ENCODE assay signal across 1 cellular context in the genomic region with DNA sequence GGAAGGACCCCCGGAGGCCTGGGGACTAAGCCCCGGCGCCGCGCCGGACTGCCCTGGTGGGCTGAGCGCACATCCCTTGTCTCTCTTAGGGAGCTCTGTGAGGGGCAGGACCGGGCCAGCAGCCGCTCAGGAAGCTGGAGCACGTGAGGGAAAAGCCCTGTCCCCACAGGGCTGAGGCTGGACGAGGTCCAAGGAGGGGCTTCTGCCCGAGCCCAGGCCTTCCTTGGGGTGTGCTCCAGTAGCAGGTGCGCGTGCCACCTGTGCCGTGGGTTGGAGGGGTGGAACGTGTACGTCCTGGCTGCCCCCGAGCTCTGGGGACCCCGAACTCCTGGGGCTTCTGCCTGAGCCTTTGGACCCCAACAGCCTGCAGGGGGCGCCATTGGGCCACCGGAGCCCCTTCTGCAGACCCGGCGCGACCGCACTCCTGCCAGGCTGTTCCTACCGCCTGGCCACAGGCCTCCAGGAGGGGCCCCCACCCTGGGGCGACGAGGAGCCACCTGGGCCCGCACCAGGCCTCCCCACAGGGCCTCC.
TF ChIP-seq lines count a peak whose summit lies in the region.

No MANE protein-coding gene starts in this region.

TF ChIP-seq in HEK293, 187 proteins besides CTCF, POLR2A, EP300 and RAD21 (continued from another document and continues in another):
- peak; percentile 43; the same call in 1 of the 2 replicates for TF ChIP-seq ZNF391 (tag by site-specific recombination; IDR thresholded peaks at IDR 0.05; ENCODE audit: borderline replicate concordance, low read depth)
- no peak for TF ChIP-seq FEZF1 (tag by site-specific recombination; IDR thresholded peaks at IDR 0.05)
- TF ChIP-seq ZBTB21 (tag by site-specific recombination; IDR thresholded peaks at IDR 0.05): no peak
- no peak for TF ChIP-seq ZNF571 (tag by site-specific recombination; IDR thresholded peaks at IDR 0.05)
- TF ChIP-seq, protein P1, sequence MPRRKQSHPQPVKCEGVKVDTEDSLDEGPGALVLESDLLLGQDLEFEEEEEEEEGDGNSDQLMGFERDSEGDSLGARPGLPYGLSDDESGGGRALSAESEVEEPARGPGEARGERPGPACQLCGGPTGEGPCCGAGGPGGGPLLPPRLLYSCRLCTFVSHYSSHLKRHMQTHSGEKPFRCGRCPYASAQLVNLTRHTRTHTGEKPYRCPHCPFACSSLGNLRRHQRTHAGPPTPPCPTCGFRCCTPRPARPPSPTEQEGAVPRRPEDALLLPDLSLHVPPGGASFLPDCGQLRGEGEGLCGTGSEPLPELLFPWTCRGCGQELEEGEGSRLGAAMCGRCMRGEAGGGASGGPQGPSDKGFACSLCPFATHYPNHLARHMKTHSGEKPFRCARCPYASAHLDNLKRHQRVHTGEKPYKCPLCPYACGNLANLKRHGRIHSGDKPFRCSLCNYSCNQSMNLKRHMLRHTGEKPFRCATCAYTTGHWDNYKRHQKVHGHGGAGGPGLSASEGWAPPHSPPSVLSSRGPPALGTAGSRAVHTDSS (tag by site-specific recombination; IDR thresholded peaks at IDR 0.05): no peak
- no peak for TF ChIP-seq ZNF621 (tag by site-specific recombination; IDR thresholded peaks at IDR 0.05)
- no peak for TF ChIP-seq ZNF311 (tag by site-specific recombination; IDR thresholded peaks at IDR 0.05; ENCODE audit: borderline replicate concordance)
- no peak for TF ChIP-seq MEIS1 (CRISPR knock-in tag; IDR thresholded peaks at IDR 0.05; ENCODE audit: borderline replicate concordance)
- TF ChIP-seq GLIS2 (tag by site-specific recombination; IDR thresholded peaks at IDR 0.05): peak; percentile 74
- no peak for TF ChIP-seq ZNF473 (tag by site-specific recombination; IDR thresholded peaks at IDR 0.05)
- TF ChIP-seq HOXA7 (CRISPR knock-in tag; IDR thresholded peaks at IDR 0.05; ENCODE audit: borderline replicate concordance): no peak
- TF ChIP-seq ZNF426 (tag by site-specific recombination; IDR thresholded peaks at IDR 0.05): no peak
- TF ChIP-seq, protein P2, sequence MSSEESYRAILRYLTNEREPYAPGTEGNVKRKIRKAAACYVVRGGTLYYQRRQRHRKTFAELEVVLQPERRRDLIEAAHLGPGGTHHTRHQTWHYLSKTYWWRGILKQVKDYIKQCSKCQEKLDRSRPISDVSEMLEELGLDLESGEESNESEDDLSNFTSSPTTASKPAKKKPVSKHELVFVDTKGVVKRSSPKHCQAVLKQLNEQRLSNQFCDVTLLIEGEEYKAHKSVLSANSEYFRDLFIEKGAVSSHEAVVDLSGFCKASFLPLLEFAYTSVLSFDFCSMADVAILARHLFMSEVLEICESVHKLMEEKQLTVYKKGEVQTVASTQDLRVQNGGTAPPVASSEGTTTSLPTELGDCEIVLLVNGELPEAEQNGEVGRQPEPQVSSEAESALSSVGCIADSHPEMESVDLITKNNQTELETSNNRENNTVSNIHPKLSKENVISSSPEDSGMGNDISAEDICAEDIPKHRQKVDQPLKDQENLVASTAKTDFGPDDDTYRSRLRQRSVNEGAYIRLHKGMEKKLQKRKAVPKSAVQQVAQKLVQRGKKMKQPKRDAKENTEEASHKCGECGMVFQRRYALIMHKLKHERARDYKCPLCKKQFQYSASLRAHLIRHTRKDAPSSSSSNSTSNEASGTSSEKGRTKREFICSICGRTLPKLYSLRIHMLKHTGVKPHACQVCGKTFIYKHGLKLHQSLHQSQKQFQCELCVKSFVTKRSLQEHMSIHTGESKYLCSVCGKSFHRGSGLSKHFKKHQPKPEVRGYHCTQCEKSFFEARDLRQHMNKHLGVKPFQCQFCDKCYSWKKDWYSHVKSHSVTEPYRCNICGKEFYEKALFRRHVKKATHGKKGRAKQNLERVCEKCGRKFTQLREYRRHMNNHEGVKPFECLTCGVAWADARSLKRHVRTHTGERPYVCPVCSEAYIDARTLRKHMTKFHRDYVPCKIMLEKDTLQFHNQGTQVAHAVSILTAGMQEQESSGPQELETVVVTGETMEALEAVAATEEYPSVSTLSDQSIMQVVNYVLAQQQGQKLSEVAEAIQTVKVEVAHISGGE (tag by site-specific recombination; conservative IDR thresholded peaks at IDR 0.05; ENCODE audit: low read depth): no peak
- TF ChIP-seq GLI4 (tag by site-specific recombination; IDR thresholded peaks at IDR 0.05): no peak
- peak; percentile 60 for TF ChIP-seq ZNF600 (tag by site-specific recombination; IDR thresholded peaks at IDR 0.05)
- TF ChIP-seq ZNF514 (tag by site-specific recombination; IDR thresholded peaks at IDR 0.05): no peak
- TF ChIP-seq, protein P3, sequence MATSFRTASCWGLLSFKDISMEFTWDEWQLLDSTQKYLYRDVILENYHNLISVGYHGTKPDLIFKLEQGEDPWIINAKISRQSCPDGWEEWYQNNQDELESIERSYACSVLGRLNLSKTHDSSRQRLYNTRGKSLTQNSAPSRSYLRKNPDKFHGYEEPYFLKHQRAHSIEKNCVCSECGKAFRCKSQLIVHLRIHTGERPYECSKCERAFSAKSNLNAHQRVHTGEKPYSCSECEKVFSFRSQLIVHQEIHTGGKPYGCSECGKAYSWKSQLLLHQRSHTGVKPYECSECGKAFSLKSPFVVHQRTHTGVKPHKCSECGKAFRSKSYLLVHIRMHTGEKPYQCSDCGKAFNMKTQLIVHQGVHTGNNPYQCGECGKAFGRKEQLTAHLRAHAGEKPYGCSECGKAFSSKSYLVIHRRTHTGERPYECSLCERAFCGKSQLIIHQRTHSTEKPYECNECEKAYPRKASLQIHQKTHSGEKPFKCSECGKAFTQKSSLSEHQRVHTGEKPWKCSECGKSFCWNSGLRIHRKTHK (tag by site-specific recombination; IDR thresholded peaks at IDR 0.05): no peak
- no peak for TF ChIP-seq ZNF175 (tag by site-specific recombination; IDR thresholded peaks at IDR 0.05)
- TF ChIP-seq, protein P4, sequence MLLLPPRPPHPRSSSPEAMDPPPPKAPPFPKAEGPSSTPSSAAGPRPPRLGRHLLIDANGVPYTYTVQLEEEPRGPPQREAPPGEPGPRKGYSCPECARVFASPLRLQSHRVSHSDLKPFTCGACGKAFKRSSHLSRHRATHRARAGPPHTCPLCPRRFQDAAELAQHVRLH (tag by site-specific recombination; IDR thresholded peaks at IDR 0.05): no peak
- peak; percentile 67 for TF ChIP-seq ZBTB48 (tag by site-specific recombination; IDR thresholded peaks at IDR 0.05)
- TF ChIP-seq, protein P5, sequence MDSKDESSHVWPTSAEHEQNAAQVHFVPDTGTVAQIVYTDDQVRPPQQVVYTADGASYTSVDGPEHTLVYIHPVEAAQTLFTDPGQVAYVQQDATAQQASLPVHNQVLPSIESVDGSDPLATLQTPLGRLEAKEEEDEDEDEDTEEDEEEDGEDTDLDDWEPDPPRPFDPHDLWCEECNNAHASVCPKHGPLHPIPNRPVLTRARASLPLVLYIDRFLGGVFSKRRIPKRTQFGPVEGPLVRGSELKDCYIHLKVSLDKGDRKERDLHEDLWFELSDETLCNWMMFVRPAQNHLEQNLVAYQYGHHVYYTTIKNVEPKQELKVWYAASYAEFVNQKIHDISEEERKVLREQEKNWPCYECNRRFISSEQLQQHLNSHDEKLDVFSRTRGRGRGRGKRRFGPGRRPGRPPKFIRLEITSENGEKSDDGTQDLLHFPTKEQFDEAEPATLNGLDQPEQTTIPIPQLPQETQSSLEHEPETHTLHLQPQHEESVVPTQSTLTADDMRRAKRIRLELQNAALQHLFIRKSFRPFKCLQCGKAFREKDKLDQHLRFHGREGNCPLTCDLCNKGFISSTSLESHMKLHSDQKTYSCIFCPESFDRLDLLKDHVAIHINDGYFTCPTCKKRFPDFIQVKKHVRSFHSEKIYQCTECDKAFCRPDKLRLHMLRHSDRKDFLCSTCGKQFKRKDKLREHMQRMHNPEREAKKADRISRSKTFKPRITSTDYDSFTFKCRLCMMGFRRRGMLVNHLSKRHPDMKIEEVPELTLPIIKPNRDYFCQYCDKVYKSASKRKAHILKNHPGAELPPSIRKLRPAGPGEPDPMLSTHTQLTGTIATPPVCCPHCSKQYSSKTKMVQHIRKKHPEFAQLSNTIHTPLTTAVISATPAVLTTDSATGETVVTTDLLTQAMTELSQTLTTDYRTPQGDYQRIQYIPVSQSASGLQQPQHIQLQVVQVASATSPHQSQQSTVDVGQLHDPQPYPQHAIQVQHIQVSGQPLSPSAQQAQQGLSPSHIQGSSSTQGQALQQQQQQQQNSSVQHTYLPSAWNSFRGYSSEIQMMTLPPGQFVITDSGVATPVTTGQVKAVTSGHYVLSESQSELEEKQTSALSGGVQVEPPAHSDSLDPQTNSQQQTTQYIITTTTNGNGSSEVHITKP (tag by site-specific recombination; IDR thresholded peaks at IDR 0.05): no peak
- TF ChIP-seq ZNF843 (tag by site-specific recombination; IDR thresholded peaks at IDR 0.05): no peak
- no peak for TF ChIP-seq ZSCAN16 (tag by site-specific recombination; IDR thresholded peaks at IDR 0.05)
- TF ChIP-seq ZNF768 (tag by site-specific recombination; IDR thresholded peaks at IDR 0.05): no peak
- TF ChIP-seq, protein P6, sequence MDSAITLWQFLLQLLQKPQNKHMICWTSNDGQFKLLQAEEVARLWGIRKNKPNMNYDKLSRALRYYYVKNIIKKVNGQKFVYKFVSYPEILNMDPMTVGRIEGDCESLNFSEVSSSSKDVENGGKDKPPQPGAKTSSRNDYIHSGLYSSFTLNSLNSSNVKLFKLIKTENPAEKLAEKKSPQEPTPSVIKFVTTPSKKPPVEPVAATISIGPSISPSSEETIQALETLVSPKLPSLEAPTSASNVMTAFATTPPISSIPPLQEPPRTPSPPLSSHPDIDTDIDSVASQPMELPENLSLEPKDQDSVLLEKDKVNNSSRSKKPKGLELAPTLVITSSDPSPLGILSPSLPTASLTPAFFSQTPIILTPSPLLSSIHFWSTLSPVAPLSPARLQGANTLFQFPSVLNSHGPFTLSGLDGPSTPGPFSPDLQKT (IDR thresholded peaks at IDR 0.05; ENCODE audit: borderline replicate concordance, low read depth, low read length): no peak
- TF ChIP-seq ZNF561 (tag by site-specific recombination; IDR thresholded peaks at IDR 0.05; ENCODE audit: borderline replicate concordance): 0 out of 2 replicates have a peak, but pooled peaks have one; percentile 37
- TF ChIP-seq ZNF510 (tag by site-specific recombination; IDR thresholded peaks at IDR 0.05; ENCODE audit: insufficient replicate concordance): no peak
- no peak for TF ChIP-seq IKZF3 (tag by site-specific recombination; IDR thresholded peaks at IDR 0.05)
- TF ChIP-seq, protein P7, sequence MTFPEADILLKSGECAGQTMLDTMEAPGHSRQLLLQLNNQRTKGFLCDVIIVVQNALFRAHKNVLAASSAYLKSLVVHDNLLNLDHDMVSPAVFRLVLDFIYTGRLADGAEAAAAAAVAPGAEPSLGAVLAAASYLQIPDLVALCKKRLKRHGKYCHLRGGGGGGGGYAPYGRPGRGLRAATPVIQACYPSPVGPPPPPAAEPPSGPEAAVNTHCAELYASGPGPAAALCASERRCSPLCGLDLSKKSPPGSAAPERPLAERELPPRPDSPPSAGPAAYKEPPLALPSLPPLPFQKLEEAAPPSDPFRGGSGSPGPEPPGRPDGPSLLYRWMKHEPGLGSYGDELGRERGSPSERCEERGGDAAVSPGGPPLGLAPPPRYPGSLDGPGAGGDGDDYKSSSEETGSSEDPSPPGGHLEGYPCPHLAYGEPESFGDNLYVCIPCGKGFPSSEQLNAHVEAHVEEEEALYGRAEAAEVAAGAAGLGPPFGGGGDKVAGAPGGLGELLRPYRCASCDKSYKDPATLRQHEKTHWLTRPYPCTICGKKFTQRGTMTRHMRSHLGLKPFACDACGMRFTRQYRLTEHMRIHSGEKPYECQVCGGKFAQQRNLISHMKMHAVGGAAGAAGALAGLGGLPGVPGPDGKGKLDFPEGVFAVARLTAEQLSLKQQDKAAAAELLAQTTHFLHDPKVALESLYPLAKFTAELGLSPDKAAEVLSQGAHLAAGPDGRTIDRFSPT (tag by site-specific recombination; IDR thresholded peaks at IDR 0.05): peak; percentile 63
- TF ChIP-seq, protein P8, sequence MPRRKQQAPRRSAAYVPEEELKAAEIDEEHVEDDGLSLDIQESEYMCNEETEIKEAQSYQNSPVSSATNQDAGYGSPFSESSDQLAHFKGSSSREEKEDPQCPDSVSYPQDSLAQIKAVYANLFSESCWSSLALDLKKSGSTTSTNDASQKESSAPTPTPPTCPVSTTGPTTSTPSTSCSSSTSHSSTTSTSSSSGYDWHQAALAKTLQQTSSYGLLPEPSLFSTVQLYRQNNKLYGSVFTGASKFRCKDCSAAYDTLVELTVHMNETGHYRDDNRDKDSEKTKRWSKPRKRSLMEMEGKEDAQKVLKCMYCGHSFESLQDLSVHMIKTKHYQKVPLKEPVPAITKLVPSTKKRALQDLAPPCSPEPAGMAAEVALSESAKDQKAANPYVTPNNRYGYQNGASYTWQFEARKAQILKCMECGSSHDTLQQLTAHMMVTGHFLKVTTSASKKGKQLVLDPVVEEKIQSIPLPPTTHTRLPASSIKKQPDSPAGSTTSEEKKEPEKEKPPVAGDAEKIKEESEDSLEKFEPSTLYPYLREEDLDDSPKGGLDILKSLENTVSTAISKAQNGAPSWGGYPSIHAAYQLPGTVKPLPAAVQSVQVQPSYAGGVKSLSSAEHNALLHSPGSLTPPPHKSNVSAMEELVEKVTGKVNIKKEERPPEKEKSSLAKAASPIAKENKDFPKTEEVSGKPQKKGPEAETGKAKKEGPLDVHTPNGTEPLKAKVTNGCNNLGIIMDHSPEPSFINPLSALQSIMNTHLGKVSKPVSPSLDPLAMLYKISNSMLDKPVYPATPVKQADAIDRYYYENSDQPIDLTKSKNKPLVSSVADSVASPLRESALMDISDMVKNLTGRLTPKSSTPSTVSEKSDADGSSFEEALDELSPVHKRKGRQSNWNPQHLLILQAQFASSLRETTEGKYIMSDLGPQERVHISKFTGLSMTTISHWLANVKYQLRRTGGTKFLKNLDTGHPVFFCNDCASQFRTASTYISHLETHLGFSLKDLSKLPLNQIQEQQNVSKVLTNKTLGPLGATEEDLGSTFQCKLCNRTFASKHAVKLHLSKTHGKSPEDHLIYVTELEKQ (tag by site-specific recombination; IDR thresholded peaks at IDR 0.05; ENCODE audit: borderline replicate concordance): no peak
- TF ChIP-seq SALL2 (tag by site-specific recombination; IDR thresholded peaks at IDR 0.05; ENCODE audit: borderline replicate concordance): no peak
- TF ChIP-seq ZNF670 (tag by site-specific recombination; IDR thresholded peaks at IDR 0.05; ENCODE audit: low read depth): no peak
- no peak for TF ChIP-seq ZFP69B (tag by site-specific recombination; IDR thresholded peaks at IDR 0.05)
- TF ChIP-seq, protein P9, sequence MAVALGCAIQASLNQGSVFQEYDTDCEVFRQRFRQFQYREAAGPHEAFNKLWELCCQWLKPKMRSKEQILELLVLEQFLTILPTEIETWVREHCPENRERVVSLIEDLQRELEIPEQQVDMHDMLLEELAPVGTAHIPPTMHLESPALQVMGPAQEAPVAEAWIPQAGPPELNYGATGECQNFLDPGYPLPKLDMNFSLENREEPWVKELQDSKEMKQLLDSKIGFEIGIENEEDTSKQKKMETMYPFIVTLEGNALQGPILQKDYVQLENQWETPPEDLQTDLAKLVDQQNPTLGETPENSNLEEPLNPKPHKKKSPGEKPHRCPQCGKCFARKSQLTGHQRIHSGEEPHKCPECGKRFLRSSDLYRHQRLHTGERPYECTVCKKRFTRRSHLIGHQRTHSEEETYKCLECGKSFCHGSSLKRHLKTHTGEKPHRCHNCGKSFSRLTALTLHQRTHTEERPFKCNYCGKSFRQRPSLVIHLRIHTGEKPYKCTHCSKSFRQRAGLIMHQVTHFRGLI (tag by site-specific recombination; IDR thresholded peaks at IDR 0.05): no peak
- no peak for TF ChIP-seq ZNF248 (tag by site-specific recombination; IDR thresholded peaks at IDR 0.05)
- TF ChIP-seq SP7 (tag by site-specific recombination; IDR thresholded peaks at IDR 0.05): no peak
- no peak for TF ChIP-seq ZNF302 (tag by site-specific recombination; IDR thresholded peaks at IDR 0.05; ENCODE audit: low read depth)
- TF ChIP-seq ZNF324 (tag by site-specific recombination; IDR thresholded peaks at IDR 0.05): 0 out of 2 replicates have a peak, but pooled peaks have one; percentile 26
- no peak for TF ChIP-seq YY1 (tag by site-specific recombination; IDR thresholded peaks at IDR 0.05)
- no peak for TF ChIP-seq ZNF624 (tag by site-specific recombination; IDR thresholded peaks at IDR 0.05)
- TF ChIP-seq ZNF121 (tag by site-specific recombination; IDR thresholded peaks at IDR 0.05): no peak
